ENCODE assay signal across 18 cellular contexts in genomic region chr5:3843691-3844090, GRCh38.
"Had no signal": no experiment of that assay in that cellular context is flagged by ENCODE, and none has a peak within 500 bp of the region (broad histone marks: within the 10 kb centered on the region; RNA-seq: fewer than 3 reads in every experiment).

No MANE protein-coding gene starts in this region.

- H3K27me3 ChIP-seq: gastrocnemius medialis, heart right ventricle, tibial nerve, uterus had no signal

- H3K9me3 ChIP-seq: gastrocnemius medialis, heart right ventricle, tibial nerve, uterus had no signal

- H3K36me3 Mint-ChIP-seq: activated naive CD8-positive, alpha-beta T cell treated with anti-CD3 and anti-CD28 coated beads, Interleukin-2, amount 10 ng/mL, durations not matched to agents 7 days and 5 days; naive thymus-derived CD8-positive, alpha-beta T cell; stimulated activated memory B cell treated with anti-CD40 and anti-IgM and Interleukin-4, amounts not matched to agents 10 μg/mL and 1 μg/mL and 100 μg/mL, for 72 hours; T-cell had no signal

- DNase-seq: activated CD4-positive, alpha-beta T cell treated with anti-CD3 and anti-CD28 coated beads, Interleukin-2, amount 50 U/mL, for 1 hour; activated naive CD4-positive, alpha-beta T cell; activated naive CD8-positive, alpha-beta T cell treated with anti-CD3 and anti-CD28 coated beads, Interleukin-2, amount 10 ng/mL, durations not matched to agents 7 days and 5 days; cerebellar nuclear complex; effector memory CD4-positive, alpha-beta T cell; gastrocnemius medialis; heart right ventricle; mammary epithelial cell; naive thymus-derived CD8-positive, alpha-beta T cell; stimulated activated CD4-positive, alpha-beta T cell treated with anti-CD3 and anti-CD28 coated beads, Interleukin-12 subunit alpha, Interleukin-12 subunit beta, amount 100 ng/mL, for 4 hours; T-cell; T-helper 9 cell; uterus had no signal

- H3K36me3 ChIP-seq: gastrocnemius medialis, heart right ventricle, tibial nerve, uterus had no signal

- H3K4me3 Mint-ChIP-seq: activated naive CD8-positive, alpha-beta T cell treated with anti-CD3 and anti-CD28 coated beads, Interleukin-2, amount 10 ng/mL, durations not matched to agents 7 days and 5 days; activated T-helper 1 cell treated with anti-CD3 and anti-CD28 coated beads, Interleukin-12 subunit alpha, Interleukin-12 subunit beta, Interleukin-2, Interleukin-4 antibody, amounts not matched to agents 30 ng/mL and 10 ng/mL and 1 ng/mL, durations not matched to agents 14 hours and 24 hours and 36 hours; dendritic cell treated with granulocyte-macrophage colony-stimulating factor and Interleukin-4, amounts not matched to agents 40 ng/mL and 50 ng/mL, for 4 days; naive thymus-derived CD8-positive, alpha-beta T cell; stimulated activated memory B cell treated with anti-CD40 and anti-IgM and Interleukin-4, amounts not matched to agents 10 μg/mL and 1 μg/mL and 100 μg/mL, for 72 hours; T-cell had no signal

- H3K27ac ChIP-seq: epithelial cell of prostate, gastrocnemius medialis, heart right ventricle, uterus had no signal

- H3K27me3 Mint-ChIP-seq: activated naive CD8-positive, alpha-beta T cell treated with anti-CD3 and anti-CD28 coated beads, Interleukin-2, amount 10 ng/mL, durations not matched to agents 7 days and 5 days; dendritic cell treated with granulocyte-macrophage colony-stimulating factor and Interleukin-4, amounts not matched to agents 40 ng/mL and 50 ng/mL, for 4 days; stimulated activated memory B cell treated with anti-CD40 and anti-IgM and Interleukin-4, amounts not matched to agents 10 μg/mL and 1 μg/mL and 100 μg/mL, for 72 hours; T-cell had no signal

- H3K4me1 ChIP-seq: gastrocnemius medialis, heart right ventricle, uterus had no signal

- H3K4me1 Mint-ChIP-seq: activated naive CD8-positive, alpha-beta T cell treated with anti-CD3 and anti-CD28 coated beads, Interleukin-2, amount 10 ng/mL, durations not matched to agents 7 days and 5 days; naive thymus-derived CD8-positive, alpha-beta T cell; stimulated activated memory B cell treated with anti-CD40 and anti-IgM and Interleukin-4, amounts not matched to agents 10 μg/mL and 1 μg/mL and 100 μg/mL, for 72 hours; T-cell had no signal

- H3K27ac Mint-ChIP-seq: activated naive CD8-positive, alpha-beta T cell treated with anti-CD3 and anti-CD28 coated beads, Interleukin-2, amount 10 ng/mL, durations not matched to agents 7 days and 5 days; activated T-helper 1 cell treated with anti-CD3 and anti-CD28 coated beads, Interleukin-12 subunit alpha, Interleukin-12 subunit beta, Interleukin-2, Interleukin-4 antibody, amounts not matched to agents 30 ng/mL and 10 ng/mL and 1 ng/mL, durations not matched to agents 14 hours and 24 hours and 36 hours; dendritic cell treated with granulocyte-macrophage colony-stimulating factor and Interleukin-4, amounts not matched to agents 40 ng/mL and 50 ng/mL, for 4 days; naive thymus-derived CD8-positive, alpha-beta T cell; stimulated activated memory B cell treated with anti-CD40 and anti-IgM and Interleukin-4, amounts not matched to agents 10 μg/mL and 1 μg/mL and 100 μg/mL, for 72 hours; T-cell had no signal

- H3K4me3 ChIP-seq: gastrocnemius medialis, heart right ventricle, tibial nerve, uterus had no signal
